Comparison of ENCODE assay signal across 8 cellular contexts in the genomic region with DNA sequence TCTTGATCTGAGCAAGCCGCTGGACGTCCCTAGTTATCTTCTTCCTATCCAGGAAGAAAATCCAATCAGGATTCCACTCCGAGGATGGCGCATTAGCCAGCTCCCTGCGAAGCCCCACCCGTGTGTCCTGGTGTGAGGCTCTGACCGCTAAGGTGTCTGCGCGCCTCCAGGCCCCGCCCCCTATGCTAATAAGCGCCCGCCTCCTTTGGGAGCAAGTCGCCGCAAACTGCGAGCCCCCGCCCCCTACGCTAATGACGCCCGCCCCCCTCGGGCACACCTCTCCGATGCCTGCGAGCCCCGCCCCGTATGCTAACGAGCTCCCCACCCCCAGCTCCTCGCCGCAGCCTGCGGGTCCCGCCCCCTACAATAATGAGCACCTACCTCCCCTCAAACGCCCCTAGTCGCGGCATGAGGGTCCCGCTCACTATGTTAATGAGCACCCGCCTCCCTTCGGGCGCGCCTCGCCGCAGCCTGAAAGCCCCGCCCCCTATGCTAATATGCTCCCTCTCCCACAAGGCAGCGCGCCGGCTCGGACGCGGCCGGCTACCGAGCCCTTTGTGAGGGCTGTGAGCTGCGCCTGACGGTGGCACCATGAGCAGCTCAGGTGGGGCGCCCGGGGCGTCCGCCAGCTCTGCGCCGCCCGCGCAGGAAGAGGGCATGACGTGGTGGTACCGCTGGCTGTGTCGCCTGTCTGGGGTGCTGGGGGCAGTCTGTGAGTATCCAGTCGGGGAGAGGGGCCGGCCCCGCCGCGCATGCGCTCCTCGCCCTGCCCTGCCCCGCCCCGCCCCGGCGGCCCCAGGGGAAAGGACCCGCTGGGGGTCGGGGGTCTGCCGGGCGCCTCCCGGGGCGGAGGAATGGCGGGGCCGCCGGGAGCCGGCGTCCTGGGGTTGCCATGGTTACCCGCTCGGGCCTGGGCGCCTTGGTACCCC. TPM values are rescaled to one million over a fixed set of nuclear protein-coding genes. Genes with fewer than 3 reads are reported as not detected.
DNase-seq lines count a peak whose midpoint lies in the region; ATAC-seq and TF ChIP-seq lines count a peak whose summit lies in the region.

A gene (plus strand): TSS at position 503 of the 929 bp plus-strand sequence. CDS start 89 bp downstream, at position 592.

- in situ Hi-C loops in GM18951 (cut with MboI; ENCODE audit: low sequenced_read_pairs, unreplicated experiment): no loop called here

- H3K4me1 Mint-ChIP-seq in central memory CD8-positive, alpha-beta T cell: peaks cover 21% of the 10 kb centered on the region

- H3K27ac ChIP-seq in AG04450 (ENCODE audit: low read depth, low read length): no peak within 1 kb of the TSS

- H3K27ac Mint-ChIP-seq in central memory CD8-positive, alpha-beta T cell (ENCODE audit: low read depth): peak within 1 kb of the TSS; percentile 97

- H3K9me3 ChIP-seq in AG04450 (ENCODE audit: control insufficient read depth, insufficient read depth, low read length): no peaks in the 10 kb centered on the region

- peaks cover 8% of the 10 kb centered on the region for H3K36me3 Mint-ChIP-seq in central memory CD8-positive, alpha-beta T cell (ENCODE audit: insufficient read depth)

- DNase-seq in AG04450 (ENCODE audit: low read depth, low spot score) (peak; percentile 62), NCI-H226 (peak; percentile 93), islet precursor cell (peak; percentile 99)
- DNase-seq in activated CD4-positive, CD25-positive, alpha-beta regulatory T cell treated with anti-CD3 and anti-CD28 coated beads, Interleukin-2, amount 50 U/mL, for 16 hours (ENCODE audit: low read depth, low spot score): peak; percentile 76
- peak; percentile 82 to 86 for DNase-seq in central memory CD8-positive, alpha-beta T cell (ENCODE audit: low spot score in 2 of 2)
- DNase-seq in stimulated activated CD4-positive, alpha-beta T cell treated with anti-CD3 and anti-CD28 coated beads, Interleukin-12 subunit alpha, Interleukin-12 subunit beta, amount 100 ng/mL, for 24 hours (ENCODE audit: low read depth in 2 of 2): peak; percentile 83 to 93

- peak within 1 kb of the TSS; percentile 93 for H3K4me3 Mint-ChIP-seq in central memory CD8-positive, alpha-beta T cell

- peaks cover 4% of the 10 kb centered on the region for H3K27me3 ChIP-seq in AG04450 (ENCODE audit: control insufficient read depth, insufficient read depth, low read length)

- TF ChIP-seq CTCF in AG04450 (IDR thresholded peaks at IDR 0.05; ENCODE audit: low read depth, low read length): no peak

- peak; percentile 73 for ATAC-seq in HG03175 (IDR thresholded peaks at IDR 0.05; ENCODE audit: unreplicated experiment)
- ATAC-seq in central memory CD8-positive, alpha-beta T cell (replicated peaks; ENCODE audit: extremely low read depth, poor library complexity, severe bottlenecking): peak; percentile 87

- H3K9me3 Mint-ChIP-seq in central memory CD8-positive, alpha-beta T cell: no peaks in the 10 kb centered on the region

- peak within 1 kb of the TSS; percentile 86 for H3K4me3 ChIP-seq in AG04450 (ENCODE audit: low read depth, low read length)

- POLR2A ChIA-PET in AG04450 (lab: Yijun Ruan, JAX): interaction anchor here (0.7 to 1.5 kb wide), 4 partner anchors 10 to 112 kb away, joined by 3 to 5 read pairs (median 4); a partner anchor contains a TSS

- H3K27me3 Mint-ChIP-seq in central memory CD8-positive, alpha-beta T cell: peaks cover 4% of the 10 kb centered on the region

- TF ChIP-seq POLR2A in GM18951 (IDR thresholded peaks at IDR 0.05; ENCODE audit: extremely low read depth, insufficient read depth, insufficient read length): peak; percentile 75

- CTCF ChIA-PET in AG04450 (lab: Charles Lee): interaction anchor here (0.7 to 1.5 kb wide), 3 partner anchors 15 to 27 kb away, joined by 3 to 6 read pairs (median 4); no protein-coding TSS in a partner anchor

RNA-seq across cellular contexts. Expression of the gene that starts here (rescaled TPM):
- 9.2 and 10.3 TPM in 2 replicates for polyA plus RNA-seq in AG04450 (2011; rRNA removed)
- polyA minus RNA-seq in AG04450 (2011; rRNA and poly(A)+ RNA removed): 7.3 and 10.2 TPM in 2 replicates
